In the genomic region with DNA sequence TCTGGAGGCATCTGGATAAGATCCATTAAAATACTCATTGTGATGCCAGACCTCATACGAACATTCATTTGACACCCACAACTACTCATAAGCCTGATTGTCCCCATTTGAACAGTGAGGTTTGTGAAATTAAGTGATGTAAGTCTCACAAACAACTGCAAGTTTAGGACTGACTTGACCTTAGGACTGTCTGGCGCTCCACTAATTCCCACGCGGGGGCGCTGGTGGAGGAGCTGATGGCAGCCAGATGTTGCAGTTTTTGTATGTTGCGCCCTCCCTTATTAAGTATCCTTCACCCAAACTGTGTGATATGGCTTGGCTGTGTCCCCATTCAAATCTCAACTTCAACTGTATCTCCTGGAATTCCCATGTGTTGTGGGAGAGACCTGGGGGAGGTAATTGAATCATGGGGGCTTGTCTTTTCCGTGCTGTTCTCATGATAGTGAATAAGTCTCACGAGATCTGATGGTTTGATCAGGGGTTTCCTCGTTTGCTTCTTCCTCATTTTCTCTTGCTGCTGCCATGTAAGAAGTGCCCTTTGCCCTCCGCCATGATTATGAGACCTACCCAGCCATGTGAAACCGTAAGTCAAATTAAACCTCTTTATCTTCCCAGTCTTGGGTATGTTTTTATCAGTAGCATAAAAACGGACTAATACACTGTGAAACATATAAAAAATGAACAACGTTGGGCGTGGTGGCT, we compare ENCODE assay signal across 14 cellular contexts. TPM values are rescaled to one million over a fixed set of nuclear protein-coding genes. Genes with fewer than 3 reads are reported as not detected.
DNase-seq lines count a peak whose midpoint lies in the region; ATAC-seq and TF ChIP-seq lines count a peak whose summit lies in the region.
"Had no signal": no experiment of that assay in that cellular context is flagged by ENCODE, and none has a peak within 500 bp of the region (broad histone marks: within the 10 kb centered on the region; RNA-seq: fewer than 3 reads in every experiment).

No MANE protein-coding gene starts in this region.

- no peak overlapping the region for H3K27ac Mint-ChIP-seq in activated naive CD4-positive, alpha-beta T cell treated with anti-CD3 and anti-CD28 coated beads, Interleukin-2, amount 10 ng/mL, durations not matched to agents 7 days and 5 days
- no peak overlapping the region for H3K27ac Mint-ChIP-seq in activated CD4-positive, alpha-beta memory T cell treated with anti-CD3 and anti-CD28 coated beads, Interleukin-2, amount 10 ng/mL, durations not matched to agents 7 days and 5 days
- H3K27ac Mint-ChIP-seq: activated naive CD4-positive, alpha-beta T cell treated with anti-CD3 and anti-CD28 coated beads, Interleukin-2, amount 50 U/mL, for 24 hours; stimulated activated naive CD8-positive, alpha-beta T cell treated with anti-CD3 and anti-CD28 coated beads, Interleukin-15, Interleukin-2, amounts not matched to agents 100 ng/mL and 50 ng/mL, for 24 hours had no signal

- H3K27ac ChIP-seq in cardiac muscle cell, result no peak overlapping the region

- H3K36me3 ChIP-seq in cardiac muscle cell, result no peaks in the 10 kb centered on the region
- H3K36me3 ChIP-seq: MG63 had no signal

- DNase-seq in activated naive CD4-positive, alpha-beta T cell treated with anti-CD3 and anti-CD28 coated beads, Interleukin-2, amount 10 ng/mL, durations not matched to agents 7 days and 5 days, result peak; percentile 27
- no peak for DNase-seq in activated naive CD4-positive, alpha-beta T cell (lab: John Stamatoyannopoulos, UW)
- peak; percentile 24 for DNase-seq in activated CD4-positive, alpha-beta memory T cell treated with anti-CD3 and anti-CD28 coated beads, Interleukin-2, amount 10 ng/mL, durations not matched to agents 7 days and 5 days
- peak; percentile 19 to 70 for DNase-seq in cardiac muscle cell (ENCODE audit: low read depth in 1 of 2, low spot score in 1 of 2)
- DNase-seq in stimulated activated CD4-positive, alpha-beta T cell treated with anti-CD3 and anti-CD28 coated beads, Interleukin-4, amount 100 ng/mL, for 24 hours, result peak; percentile 10
- DNase-seq in inferior parietal cortex (ENCODE audit: extremely low spot score), result no peak
- DNase-seq in LoVo (ENCODE audit: low spot score), result no peak
- DNase-seq: activated CD4-positive, CD25-positive, alpha-beta regulatory T cell; MG63; NCI-H345 had no signal

- H3K4me3 ChIP-seq in cardiac muscle cell, result no peak overlapping the region
- H3K4me3 ChIP-seq: MG63 had no signal

- no peaks in the 10 kb centered on the region for H3K36me3 Mint-ChIP-seq in activated naive CD4-positive, alpha-beta T cell treated with anti-CD3 and anti-CD28 coated beads, Interleukin-2, amount 10 ng/mL, durations not matched to agents 7 days and 5 days
- H3K36me3 Mint-ChIP-seq in activated CD4-positive, alpha-beta memory T cell treated with anti-CD3 and anti-CD28 coated beads, Interleukin-2, amount 10 ng/mL, durations not matched to agents 7 days and 5 days (ENCODE audit: low read depth), result no peaks in the 10 kb centered on the region
- H3K36me3 Mint-ChIP-seq: activated naive CD4-positive, alpha-beta T cell treated with anti-CD3 and anti-CD28 coated beads, Interleukin-2, amount 50 U/mL, for 24 hours; CD14-positive monocyte had no signal

- H3K27me3 Mint-ChIP-seq in activated naive CD4-positive, alpha-beta T cell treated with anti-CD3 and anti-CD28 coated beads, Interleukin-2, amount 10 ng/mL, durations not matched to agents 7 days and 5 days, result peaks cover 8% of the 10 kb centered on the region
- no peaks in the 10 kb centered on the region for H3K27me3 Mint-ChIP-seq in activated CD4-positive, alpha-beta memory T cell treated with anti-CD3 and anti-CD28 coated beads, Interleukin-2, amount 10 ng/mL, durations not matched to agents 7 days and 5 days
- H3K27me3 Mint-ChIP-seq: activated naive CD4-positive, alpha-beta T cell treated with anti-CD3 and anti-CD28 coated beads, Interleukin-2, amount 50 U/mL, for 24 hours; stimulated activated naive CD8-positive, alpha-beta T cell treated with anti-CD3 and anti-CD28 coated beads, Interleukin-15, Interleukin-2, amounts not matched to agents 100 ng/mL and 50 ng/mL, for 24 hours had no signal

- H3K4me1 Mint-ChIP-seq in activated naive CD4-positive, alpha-beta T cell treated with anti-CD3 and anti-CD28 coated beads, Interleukin-2, amount 10 ng/mL, durations not matched to agents 7 days and 5 days, result peaks cover 7% of the 10 kb centered on the region
- no peaks in the 10 kb centered on the region for H3K4me1 Mint-ChIP-seq in activated CD4-positive, alpha-beta memory T cell treated with anti-CD3 and anti-CD28 coated beads, Interleukin-2, amount 10 ng/mL, durations not matched to agents 7 days and 5 days

- no peaks in the 10 kb centered on the region for H3K27me3 ChIP-seq in cardiac muscle cell
- H3K27me3 ChIP-seq: MG63 had no signal

- H3K9me3 ChIP-seq in cardiac muscle cell (ENCODE audit: low read depth), result no peaks in the 10 kb centered on the region

- CTCF ChIA-PET in activated naive CD4-positive, alpha-beta T cell treated with anti-CD3 and anti-CD28 coated beads, Interleukin-2, amount 10 ng/mL, durations not matched to agents 7 days and 5 days (lab: Charles Lee), result interaction anchor here (0.6 to 1.0 kb wide), 2 partner anchors 13 to 134 kb away, joined by 3 read pairs; no protein-coding TSS in a partner anchor
- CTCF ChIA-PET in activated CD4-positive, alpha-beta memory T cell treated with anti-CD3 and anti-CD28 coated beads, Interleukin-2, amount 10 ng/mL, durations not matched to agents 7 days and 5 days (lab: Charles Lee), result interaction anchor here (0.7 to 1.4 kb wide), 3 partner anchors 15 to 243 kb away, joined by 3 to 8 read pairs (median 3); no protein-coding TSS in a partner anchor

- no peak for ATAC-seq in HG03159 (IDR thresholded peaks at IDR 0.05; ENCODE audit: unreplicated experiment)

- POLR2A ChIA-PET in activated CD4-positive, alpha-beta memory T cell treated with anti-CD3 and anti-CD28 coated beads, Interleukin-2, amount 10 ng/mL, durations not matched to agents 7 days and 5 days (lab: Charles Lee), result no interaction called here

- no peak overlapping the region for H3K4me3 Mint-ChIP-seq in activated naive CD4-positive, alpha-beta T cell treated with anti-CD3 and anti-CD28 coated beads, Interleukin-2, amount 10 ng/mL, durations not matched to agents 7 days and 5 days
- no peak overlapping the region for H3K4me3 Mint-ChIP-seq in activated CD4-positive, alpha-beta memory T cell treated with anti-CD3 and anti-CD28 coated beads, Interleukin-2, amount 10 ng/mL, durations not matched to agents 7 days and 5 days
- H3K4me3 Mint-ChIP-seq: activated naive CD4-positive, alpha-beta T cell treated with anti-CD3 and anti-CD28 coated beads, Interleukin-2, amount 50 U/mL, for 24 hours; CD14-positive monocyte; stimulated activated naive CD8-positive, alpha-beta T cell treated with anti-CD3 and anti-CD28 coated beads, Interleukin-15, Interleukin-2, amounts not matched to agents 100 ng/mL and 50 ng/mL, for 24 hours had no signal

- H3K9me3 Mint-ChIP-seq in activated naive CD4-positive, alpha-beta T cell treated with anti-CD3 and anti-CD28 coated beads, Interleukin-2, amount 10 ng/mL, durations not matched to agents 7 days and 5 days, result no peaks in the 10 kb centered on the region
- no peaks in the 10 kb centered on the region for H3K9me3 Mint-ChIP-seq in activated CD4-positive, alpha-beta memory T cell treated with anti-CD3 and anti-CD28 coated beads, Interleukin-2, amount 10 ng/mL, durations not matched to agents 7 days and 5 days
- H3K9me3 Mint-ChIP-seq: activated naive CD4-positive, alpha-beta T cell treated with anti-CD3 and anti-CD28 coated beads, Interleukin-2, amount 50 U/mL, for 24 hours; stimulated activated naive CD8-positive, alpha-beta T cell treated with anti-CD3 and anti-CD28 coated beads, Interleukin-15, Interleukin-2, amounts not matched to agents 100 ng/mL and 50 ng/mL, for 24 hours had no signal

- TF ChIP-seq CTCF in cardiac muscle cell (IDR thresholded peaks at IDR 0.05; ENCODE audit: low read depth, low read length), result peak; percentile 64

- no peaks in the 10 kb centered on the region for H3K4me1 ChIP-seq in cardiac muscle cell (ENCODE audit: low read depth)

RNA-seq across cellular contexts. Expression of a gene that starts 20.3 kb away (rescaled TPM):
- total RNA-seq in activated CD4-positive, alpha-beta memory T cell treated with anti-CD3 and anti-CD28 coated beads, Interleukin-2, amount 10 ng/mL, durations not matched to agents 7 days and 5 days, result 100 to 1,000 TPM; 168 to 170 TPM
- total RNA-seq in cardiac muscle cell, result 45.1 and 63.5 TPM in 2 replicates
- 33.8 and 58.1 TPM in 2 replicates for polyA plus RNA-seq in cardiac muscle cell

RNA-seq across cellular contexts. Expression of a gene that starts 34.1 kb away (rescaled TPM):
- total RNA-seq in activated CD4-positive, alpha-beta memory T cell treated with anti-CD3 and anti-CD28 coated beads, Interleukin-2, amount 10 ng/mL, durations not matched to agents 7 days and 5 days, result 10 to 100 TPM; 26.3 to 27.2 TPM
- 37.8 and 45.4 TPM in 2 replicates for total RNA-seq in cardiac muscle cell
- polyA plus RNA-seq in cardiac muscle cell, result 62.3 and 64.2 TPM in 2 replicates

Comparison
In these comparisons a context has a peak if more than half of its experiments do, and no peak if none do; other contexts are left out.
1. DNase-seq: peak in activated naive CD4-positive, alpha-beta T cell treated with anti-CD3 and anti-CD28 coated beads, Interleukin-2, amount 10 ng/mL, durations not matched to agents 7 days and 5 days (single experiment), activated CD4-positive, alpha-beta memory T cell treated with anti-CD3 and anti-CD28 coated beads, Interleukin-2, amount 10 ng/mL, durations not matched to agents 7 days and 5 days (single experiment), cardiac muscle cell (2 of 2) and stimulated activated CD4-positive, alpha-beta T cell treated with anti-CD3 and anti-CD28 coated beads, Interleukin-4, amount 100 ng/mL, for 24 hours (single experiment); none in activated naive CD4-positive, alpha-beta T cell (0 of 4), inferior parietal cortex (single experiment) and LoVo (single experiment).